1 cellular context compared by ENCODE assay signal in genomic region chr15:45165536-45165935, GRCh38.
TF ChIP-seq lines count a peak whose summit lies in the region.

No MANE protein-coding gene starts in this region.

TF ChIP-seq in HepG2, 621 proteins besides CTCF, POLR2A, EP300 and RAD21:
- TF ChIP-seq KDM5B (CRISPR knock-in tag; IDR thresholded peaks at IDR 0.05; ENCODE audit: borderline replicate concordance) (no peak), ZNF296 (CRISPR knock-in tag; conservative IDR thresholded peaks at IDR 0.05) (0 out of 2 replicates have a peak, but pooled peaks have one; percentile 34), TRIM24 (CRISPR knock-in tag; IDR thresholded peaks at IDR 0.05) (no peak)
